9 cellular contexts compared by ENCODE assay signal in the genomic region with DNA sequence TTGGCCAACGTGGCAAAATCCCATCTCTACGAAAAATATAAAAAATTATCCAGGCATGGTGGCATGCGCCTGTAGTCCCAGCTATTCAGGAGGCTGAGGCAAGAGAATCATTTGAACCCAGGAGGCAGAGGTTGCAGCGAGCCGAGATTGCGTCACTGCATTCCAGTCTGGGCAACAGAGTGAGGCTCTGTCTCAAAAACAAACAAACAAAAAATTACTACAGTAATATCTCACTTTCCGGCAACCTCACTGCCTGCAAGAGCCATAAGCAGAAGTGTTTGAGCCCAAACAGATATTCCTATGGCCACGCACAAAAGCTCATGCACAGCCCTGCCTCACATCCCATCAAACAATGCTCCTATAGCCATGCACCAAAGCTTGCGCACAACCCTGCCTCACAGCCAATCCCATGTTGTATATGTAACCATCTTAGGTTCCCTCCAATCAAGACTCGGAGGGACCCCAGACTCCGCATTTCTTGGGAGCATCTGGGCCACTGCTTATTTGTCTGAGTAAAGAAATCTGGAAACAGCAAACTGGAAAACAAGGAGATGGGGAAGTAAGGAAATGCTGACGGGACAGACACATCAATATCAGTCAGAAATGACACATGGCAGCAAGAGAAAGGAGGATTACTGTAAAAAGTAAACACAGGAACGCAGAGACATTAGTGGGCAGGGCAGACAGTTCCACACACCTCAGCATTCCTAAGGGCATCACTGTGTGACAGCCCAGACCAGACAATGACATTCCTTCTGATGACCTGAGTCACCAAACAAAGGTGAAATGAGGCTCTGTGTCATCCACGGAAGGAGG. TPM values are rescaled to one million over a fixed set of nuclear protein-coding genes. Genes with fewer than 3 reads are reported as not detected.
DNase-seq lines count a peak whose midpoint lies in the region; ATAC-seq and TF ChIP-seq lines count a peak whose summit lies in the region.
"Had no signal": no experiment of that assay in that cellular context is flagged by ENCODE, and none has a peak within 500 bp of the region (broad histone marks: within the 10 kb centered on the region; RNA-seq: fewer than 3 reads in every experiment).

No MANE protein-coding gene starts in this region.

- H3K27me3 ChIP-seq in SJSA1 (replicated peaks) = no peaks in the 10 kb centered on the region
- H3K27me3 ChIP-seq in fibroblast of lung (ENCODE audit: control insufficient read depth, insufficient read depth, low read length) = no peaks in the 10 kb centered on the region
- no peaks in the 10 kb centered on the region for H3K27me3 ChIP-seq in A673 (replicated peaks; ENCODE audit: insufficient read depth, low read depth, low read length, poor library complexity)

- H2AFZ ChIP-seq in fibroblast of lung (ENCODE audit: low read length) = no peak overlapping the region

- no peak for ATAC-seq in sciatic nerve
- ATAC-seq: stimulated activated naive CD8-positive, alpha-beta T cell treated with anti-CD3 and anti-CD28 coated beads, Interleukin-15, Interleukin-2, amounts not matched to agents 100 U/mL and 50 U/mL, for 24 hours had no signal

- H3K4me1 ChIP-seq in SJSA1 (replicated peaks) = peaks cover 68% of the 10 kb centered on the region
- peaks cover 48% of the 10 kb centered on the region for H3K4me1 ChIP-seq in fibroblast of lung (ENCODE audit: control insufficient read depth, extremely low read depth, insufficient read depth, low read length)
- peaks cover 11% of the 10 kb centered on the region for H3K4me1 ChIP-seq in A673 (ENCODE audit: insufficient read depth, low read length, poor library complexity, severe bottlenecking)

- H3K36me3 ChIP-seq in SJSA1 (peaks cover 25% of the 10 kb centered on the region), fibroblast of lung (ENCODE audit: control insufficient read depth, insufficient read depth, low read length) (peaks cover 4% of the 10 kb centered on the region), A673 (ENCODE audit: insufficient read depth, low read length, poor library complexity, severe bottlenecking) (no peaks in the 10 kb centered on the region)

- H3K9ac ChIP-seq in fibroblast of lung (ENCODE audit: insufficient read depth, low read length) = no peak overlapping the region

- POLR2A ChIA-PET in A673 (lab: Charles Lee; ENCODE audit: low non-redundant PET) = no interaction called here

- H3K4me2 ChIP-seq in fibroblast of lung (ENCODE audit: extremely low read depth, insufficient read depth, low read length) = peak overlapping the region; percentile 11

- no TSS peak for BruUV-seq in A673 (replicated peaks; lab: Mats Ljungman, UMichigan)

- CTCF ChIA-PET in A673 (lab: Charles Lee) = no interaction called here

- peak; percentile 58 for DNase-seq in Daoy (ENCODE audit: low read depth)
- peak; percentile 64 to 73 for DNase-seq in SJSA1 (ENCODE audit: low read depth in 1 of 2, low spot score in 2 of 2)
- DNase-seq in fibroblast of lung (ENCODE audit: low read depth in 2 of 2) = peak; percentile 49 to 61
- peak; percentile 56 for DNase-seq in sciatic nerve (ENCODE audit: low spot score)
- DNase-seq in medulla oblongata (ENCODE audit: extremely low spot score) = no peak
- DNase-seq in A673 (ENCODE audit: low spot score) = no peak
- DNase-seq in activated T-cell treated with anti-CD3 and anti-CD28 coated beads, Interleukin-2, amount 50 U/mL, for 1 hour = no peak
- no peak for DNase-seq in NCI-H2196 treated with DMSO at 0.1 percent for 48 hours (lab: John Stamatoyannopoulos, UW; ENCODE audit: unreplicated experiment)
- DNase-seq: stimulated activated naive CD8-positive, alpha-beta T cell treated with anti-CD3 and anti-CD28 coated beads, Interleukin-15, Interleukin-2, amounts not matched to agents 100 U/mL and 50 U/mL, for 24 hours had no signal

- no peaks in the 10 kb centered on the region for H4K20me1 ChIP-seq in fibroblast of lung (ENCODE audit: control insufficient read depth, extremely low read depth, insufficient read depth, low read length)

- H3K9me3 ChIP-seq in SJSA1 (replicated peaks) = no peaks in the 10 kb centered on the region
- H3K9me3 ChIP-seq in fibroblast of lung (ENCODE audit: control insufficient read depth, insufficient read depth, low read depth, low read length) = no peaks in the 10 kb centered on the region
- no peaks in the 10 kb centered on the region for H3K9me3 ChIP-seq in A673 (ENCODE audit: low read depth, low read length, poor library complexity, severe bottlenecking)

- no peaks in the 10 kb centered on the region for H3K79me2 ChIP-seq in fibroblast of lung (ENCODE audit: control insufficient read depth, insufficient read depth, low read length)

- intact Hi-C loops in sciatic nerve (cut with DNase I) (no loop called here), A673 (cut with micrococcal nuclease; ENCODE audit: unreplicated experiment) (no loop called here)

- TF ChIP-seq CTCF in fibroblast of lung (conservative IDR thresholded peaks at IDR 0.05 in 1 of 2, IDR thresholded peaks at IDR 0.05 in 1 of 2; ENCODE audit: low read depth in 1 of 2, low read length in 2 of 2) (no peak), A673 (conservative IDR thresholded peaks at IDR 0.05; ENCODE audit: low read depth, low read length) (no peak)

- H3K4me3 ChIP-seq in SJSA1 = no peak overlapping the region
- H3K4me3 ChIP-seq in fibroblast of lung (replicated peaks in 1 of 4; ENCODE audit: control extremely low read depth in 1 of 4, insufficient read depth in 1 of 4, low read depth in 3 of 4, low read length in 4 of 4) = no peak overlapping the region
- no peak overlapping the region for H3K4me3 ChIP-seq in A673 (ENCODE audit: low read depth, low read length, poor library complexity, severe bottlenecking)

- peak overlapping the region; percentile 84 for H3K27ac ChIP-seq in SJSA1
- peak overlapping the region; percentile 67 for H3K27ac ChIP-seq in fibroblast of lung (ENCODE audit: insufficient read depth, low read length)
- H3K27ac ChIP-seq in A673 (ENCODE audit: low read depth, low read length, poor library complexity, severe bottlenecking) = no peak overlapping the region

RNA-seq across cellular contexts. Expression of a gene that starts 37.1 kb away (rescaled TPM):
- 8.5 TPM in 2 replicates for total RNA-seq in Daoy (2014; rRNA removed; shearing (Covaris generic))
- 26.2 and 28.9 TPM in 2 replicates for total RNA-seq in SJSA1 (2014; rRNA removed; shearing (Covaris generic))
- total RNA-seq in fibroblast of lung (57.5 and 73.7 TPM in 2 replicates), sciatic nerve (44.2 TPM), A673 (2021) (8.2 and 9.5 TPM in 2 replicates)
- polyA plus RNA-seq in fibroblast of lung = 34.8 and 36.8 TPM in 2 replicates
- 24.8 and 31.4 TPM in 2 replicates for polyA plus RNA-seq in fibroblast of lung (2012)
- polyA minus RNA-seq in fibroblast of lung (ENCODE audit: low replicate concordance) = 75.7 and 207 TPM in 2 replicates

RNA-seq across cellular contexts. Expression of a gene that starts 39.6 kb away (rescaled TPM):
- total RNA-seq in Daoy (2014; rRNA removed; shearing (Covaris generic)) = 156 and 168 TPM in 2 replicates
- total RNA-seq in SJSA1 (2014; rRNA removed; shearing (Covaris generic)) = 124 and 134 TPM in 2 replicates
- total RNA-seq in fibroblast of lung (38.8 and 41.9 TPM in 2 replicates), sciatic nerve (36.9 TPM), A673 (2021) (47.9 and 49.8 TPM in 2 replicates)
- 70.9 and 82.8 TPM in 2 replicates for polyA plus RNA-seq in fibroblast of lung
- 70.3 and 72.2 TPM in 2 replicates for polyA plus RNA-seq in fibroblast of lung (2012)
- polyA minus RNA-seq in fibroblast of lung (ENCODE audit: low replicate concordance) = 11.3 and 28.6 TPM in 2 replicates

RNA-seq across cellular contexts. Expression of a gene that starts 53.4 kb away (rescaled TPM):
- total RNA-seq in Daoy (2014; rRNA removed; shearing (Covaris generic)) = 1.4 and 2.2 TPM in 2 replicates
- total RNA-seq in SJSA1 (2014; rRNA removed; shearing (Covaris generic)) = 3.5 and 5.4 TPM in 2 replicates
- total RNA-seq in fibroblast of lung = 1.5 and 2.3 TPM in 2 replicates
- polyA plus RNA-seq in fibroblast of lung = 0.87 and 0.99 TPM in 2 replicates
- polyA plus RNA-seq in fibroblast of lung (2012) = 0.99 and 2.2 TPM in 2 replicates
- polyA minus RNA-seq in fibroblast of lung (ENCODE audit: low replicate concordance) = 1.1 TPM in 1 of 2 replicates, not detected in the other
- 6.2 TPM for total RNA-seq in sciatic nerve
- 5.5 and 7.1 TPM in 2 replicates for total RNA-seq in A673 (2021)

Comparison
In these comparisons a context has a peak if more than half of its experiments do, and no peak if none do; other contexts are left out.
1. DNase-seq: peak in Daoy (single experiment), SJSA1 (2 of 2), fibroblast of lung (2 of 2) and sciatic nerve (single experiment); none in medulla oblongata (single experiment), A673 (single experiment), activated T-cell treated with anti-CD3 and anti-CD28 coated beads, Interleukin-2, amount 50 U/mL, for 1 hour (single experiment) and NCI-H2196 treated with DMSO at 0.1 percent for 48 hours (single experiment).